17 cellular contexts compared by ENCODE assay signal in the genomic region with DNA sequence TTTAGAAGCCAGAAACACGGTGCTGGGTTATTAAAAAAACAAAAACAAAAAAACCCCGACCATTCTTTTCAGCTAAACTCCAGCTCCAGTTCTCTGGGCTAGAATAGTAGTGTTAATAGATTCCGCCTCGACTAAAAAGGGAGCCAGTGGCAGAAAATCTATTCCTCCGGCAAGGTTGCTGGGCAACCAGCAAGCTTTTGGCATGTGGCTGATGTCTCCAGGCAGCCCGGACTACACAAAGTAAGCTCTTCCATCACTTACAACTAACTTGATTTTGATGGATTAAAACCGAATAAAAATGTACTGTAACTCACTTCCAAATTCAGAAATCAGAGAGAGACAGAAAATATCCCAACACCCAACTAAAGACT.
DNase-seq lines count a peak whose midpoint lies in the region; ATAC-seq lines count a peak whose summit lies in the region.
"Had no signal": no experiment of that assay in that cellular context is flagged by ENCODE, and none has a peak within 500 bp of the region (broad histone marks: within the 10 kb centered on the region; RNA-seq: fewer than 3 reads in every experiment).

No MANE protein-coding gene starts in this region.

- H3K4me1 ChIP-seq in CD8-positive, alpha-beta memory T cell (ENCODE audit: insufficient read depth, low read length), result peaks cover 28% of the 10 kb centered on the region
- H3K4me1 ChIP-seq in right cardiac atrium (ENCODE audit: control insufficient read depth, insufficient read depth, low read length), result peaks cover 6% of the 10 kb centered on the region
- H3K4me1 ChIP-seq: lower lobe of right lung had no signal

- H3K36me3 Mint-ChIP-seq in CD8-positive, alpha-beta memory T cell, result peaks cover 0 to 16% (median 6%) of the 10 kb centered on the region in 3 donors

- peaks cover 7% of the 10 kb centered on the region for H3K36me3 ChIP-seq in CD8-positive, alpha-beta memory T cell (ENCODE audit: insufficient read depth, low read length)
- H3K36me3 ChIP-seq: lower lobe of right lung had no signal

- H3K27ac Mint-ChIP-seq in CD8-positive, alpha-beta memory T cell, result peak overlapping the region in 6 of 8 donors; percentile 16 to 69 (median 28)
- H3K27ac Mint-ChIP-seq: activated CD4-positive, alpha-beta memory T cell treated with anti-CD3 and anti-CD28 coated beads, Interleukin-2, amount 10 ng/mL, durations not matched to agents 7 days and 5 days; T-helper 2 cell treated with Interferon-gamma antibody and Interleukin-4, amounts not matched to agents 5 μg/mL and 100 μg/mL, for 36 hours had no signal

- no peaks in the 10 kb centered on the region for H3K27me3 ChIP-seq in CD8-positive, alpha-beta memory T cell (ENCODE audit: insufficient read depth, low read length, poor library complexity, severe bottlenecking)
- H3K27me3 ChIP-seq in right cardiac atrium (ENCODE audit: control insufficient read depth, insufficient read depth), result no peaks in the 10 kb centered on the region
- H3K27me3 ChIP-seq: heart left ventricle had no signal

- 28% methylated on average over 7 of the region's 7 CpGs for WGBS in right cardiac atrium

- H3K4me1 Mint-ChIP-seq in CD8-positive, alpha-beta memory T cell, result peaks cover 46 to 70% (median 59%) of the 10 kb centered on the region in 3 donors

- H3K27ac ChIP-seq in CD8-positive, alpha-beta memory T cell (ENCODE audit: low read depth, low read length), result no peak overlapping the region
- H3K27ac ChIP-seq in right cardiac atrium (ENCODE audit: low read length), result no peak overlapping the region
- H3K27ac ChIP-seq: lower lobe of right lung, skin epidermis had no signal

- H3K4me3 ChIP-seq in CD8-positive, alpha-beta memory T cell (ENCODE audit: low read length), result no peak overlapping the region
- no peak overlapping the region for H3K4me3 ChIP-seq in right cardiac atrium (ENCODE audit: low read length)
- H3K4me3 ChIP-seq: heart left ventricle, lower lobe of right lung, skin epidermis had no signal

- CTCF ChIA-PET in CD8-positive, alpha-beta memory T cell (lab: Charles Lee), result interaction anchor here (0.5 kb wide), 1 partner anchor 296 kb away, joined by 5 read pairs; no protein-coding TSS in a partner anchor

- no peaks in the 10 kb centered on the region for H3K27me3 Mint-ChIP-seq in CD8-positive, alpha-beta memory T cell
- H3K27me3 Mint-ChIP-seq: activated CD4-positive, alpha-beta memory T cell treated with anti-CD3 and anti-CD28 coated beads, Interleukin-2, amount 10 ng/mL, durations not matched to agents 7 days and 5 days; CD4-positive, alpha-beta memory T cell had no signal

- H3K9me3 ChIP-seq in CD8-positive, alpha-beta memory T cell (ENCODE audit: low read length), result no peaks in the 10 kb centered on the region
- no peaks in the 10 kb centered on the region for H3K9me3 ChIP-seq in right cardiac atrium (ENCODE audit: control insufficient read depth, low read length)
- H3K9me3 ChIP-seq: heart left ventricle, lower lobe of right lung had no signal

- ATAC-seq in right cardiac atrium, result no peak
- no peak for ATAC-seq in HG03108 (IDR thresholded peaks at IDR 0.05; ENCODE audit: unreplicated experiment)
- ATAC-seq: lower lobe of right lung had no signal

- no peak for DNase-seq in CD8-positive, alpha-beta memory T cell
- DNase-seq in anterior cingulate cortex (lab: John Stamatoyannopoulos, UW), result peak in 43 of 58 donors; percentile 9 to 83 (median 44)
- peak in 2 of 3 donors; percentile 59 to 60 for DNase-seq in right cardiac atrium
- DNase-seq in occipital lobe (lab: John Stamatoyannopoulos, UW), result peak; percentile 46
- no peak for DNase-seq in foreskin melanocyte
- DNase-seq in dedifferentiated amniotic fluid mesenchymal stem cell (ENCODE audit: extremely low spot score), result no peak
- no peak for DNase-seq in stimulated activated CD4-positive, alpha-beta T cell treated with anti-CD3 and anti-CD28 coated beads, Interleukin-12 subunit alpha, Interleukin-12 subunit beta, amount 100 ng/mL, for 4 hours
- DNase-seq: activated CD4-positive, alpha-beta memory T cell treated with anti-CD3 and anti-CD28 coated beads, Interleukin-2, amount 10 ng/mL, durations not matched to agents 7 days and 5 days; activated naive CD4-positive, alpha-beta T cell treated with Interleukin-2 at 50 U/mL for 16 hours; CD4-positive, alpha-beta memory T cell; effector CD4-positive, alpha-beta T cell; heart left ventricle; lower lobe of right lung; NCI-H226 had no signal

- H3K4me3 Mint-ChIP-seq in CD8-positive, alpha-beta memory T cell, result no peak overlapping the region
- H3K4me3 Mint-ChIP-seq: activated CD4-positive, alpha-beta memory T cell treated with anti-CD3 and anti-CD28 coated beads, Interleukin-2, amount 10 ng/mL, durations not matched to agents 7 days and 5 days; T-helper 2 cell treated with Interferon-gamma antibody and Interleukin-4, amounts not matched to agents 5 μg/mL and 100 μg/mL, for 36 hours had no signal

- intact Hi-C loops in right cardiac atrium (cut with DNase I), result no loop called here

- POLR2A ChIA-PET in CD8-positive, alpha-beta memory T cell (lab: Charles Lee), result no interaction called here

- H3K9me3 Mint-ChIP-seq in CD8-positive, alpha-beta memory T cell, result no peaks in the 10 kb centered on the region
- H3K9me3 Mint-ChIP-seq: activated CD4-positive, alpha-beta memory T cell treated with anti-CD3 and anti-CD28 coated beads, Interleukin-2, amount 10 ng/mL, durations not matched to agents 7 days and 5 days; CD4-positive, alpha-beta memory T cell; T-helper 2 cell treated with Interferon-gamma antibody and Interleukin-4, amounts not matched to agents 5 μg/mL and 100 μg/mL, for 36 hours had no signal

Comparison
In these comparisons a context has a peak if more than half of its experiments do, and no peak if none do; other contexts are left out.
1. DNase-seq: peak in anterior cingulate cortex (43 of 58), right cardiac atrium (2 of 3) and occipital lobe (single experiment); none in CD8-positive, alpha-beta memory T cell (0 of 5), foreskin melanocyte (single experiment), dedifferentiated amniotic fluid mesenchymal stem cell (single experiment) and stimulated activated CD4-positive, alpha-beta T cell treated with anti-CD3 and anti-CD28 coated beads, Interleukin-12 subunit alpha, Interleukin-12 subunit beta, amount 100 ng/mL, for 4 hours (single experiment).